Comparison of ENCODE assay signal across 8 cellular contexts in the genomic region with DNA sequence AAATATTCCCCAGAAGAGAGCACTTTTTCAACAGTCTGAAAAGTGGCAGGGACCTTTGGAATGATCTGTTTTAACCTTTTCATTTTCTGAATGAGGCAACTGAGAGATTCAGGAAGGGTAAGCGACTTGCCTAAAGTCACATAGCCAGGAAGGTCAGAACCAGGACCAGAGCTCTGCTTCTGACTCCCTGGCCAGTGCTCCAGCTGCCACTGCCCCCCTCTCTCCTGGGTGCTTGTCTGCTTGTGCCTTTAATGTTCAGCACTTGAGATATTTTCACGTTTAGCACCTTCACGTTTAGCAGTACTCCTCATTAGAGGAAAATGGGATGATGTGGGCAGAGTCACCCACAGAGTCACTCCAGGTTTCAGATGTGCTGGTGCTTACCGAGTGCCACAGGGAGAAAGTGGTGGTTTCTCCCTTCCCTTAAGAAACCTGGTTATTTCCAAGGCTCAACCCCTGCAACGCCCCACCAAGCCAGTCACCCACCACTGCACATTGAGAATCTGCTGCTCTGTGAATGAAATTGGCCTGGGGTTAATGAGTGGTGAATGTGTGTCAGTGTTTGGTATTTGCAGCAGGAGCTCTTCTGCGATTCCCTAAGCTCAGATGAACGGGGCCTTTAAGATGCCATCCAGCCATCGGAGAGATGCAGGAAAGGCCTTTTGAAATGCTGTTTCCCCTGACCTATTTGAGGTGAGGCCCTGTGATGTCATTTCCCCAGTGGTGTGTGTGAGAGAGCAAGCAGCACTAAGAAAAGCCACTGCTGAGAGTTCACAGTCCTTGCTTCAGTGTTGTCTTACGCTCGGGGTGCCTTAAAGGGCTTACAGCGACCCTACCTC.
DNase-seq lines count a peak whose midpoint lies in the region; ATAC-seq and TF ChIP-seq lines count a peak whose summit lies in the region.

No MANE protein-coding gene starts in this region.

- no peaks in the 10 kb centered on the region for H3K9me3 ChIP-seq in effector memory CD4-positive, alpha-beta T cell (ENCODE audit: control insufficient read depth, low read length)
- H3K9me3 ChIP-seq in testis, result no peaks in the 10 kb centered on the region

- H3K27ac Mint-ChIP-seq in nephron progenitor cell, result peak overlapping the region; percentile 95

- intact Hi-C loops in testis (cut with DNase I; ENCODE audit: low total_unique reads), result no loop called here

- peak overlapping the region; percentile 48 for H3K4me3 Mint-ChIP-seq in nephron progenitor cell

- ATAC-seq in GM18907 (IDR thresholded peaks at IDR 0.05; ENCODE audit: unreplicated experiment) (peak; percentile 77), HG03175 (IDR thresholded peaks at IDR 0.05; ENCODE audit: unreplicated experiment) (peak; percentile 69), GM19324 (IDR thresholded peaks at IDR 0.05; ENCODE audit: low FRiP score, unreplicated experiment) (no peak)

- peak; percentile 39 to 46 for DNase-seq in activated CD4-positive, alpha-beta T cell treated with anti-CD3 and anti-CD28 coated beads, Interleukin-2, amount 50 U/mL, for 4 hours
- DNase-seq in effector memory CD4-positive, alpha-beta T cell, result peak; percentile 64 to 70 (median 67)
- DNase-seq in nephron progenitor cell (peak; percentile 54), testis (no peak), HUDEP-2 (lab: John Stamatoyannopoulos, UW; ENCODE audit: unreplicated experiment in 76 of 76) (no peak)

- peak overlapping the region; percentile 92 for H3K27ac ChIP-seq in effector memory CD4-positive, alpha-beta T cell (ENCODE audit: insufficient read depth, low read length, poor library complexity, severe bottlenecking)
- H3K27ac ChIP-seq in testis, result peak overlapping the region; percentile 45 to 69

- 52 to 59% methylated on average over 10 to 11 of the region's 11 CpGs for WGBS in testis, 2 donors

- H3K4me1 ChIP-seq in effector memory CD4-positive, alpha-beta T cell (ENCODE audit: control insufficient read depth, insufficient read depth, low read length, poor library complexity, severe bottlenecking), result peaks cover 65% of the 10 kb centered on the region
- H3K4me1 ChIP-seq in testis, result peaks cover 39% of the 10 kb centered on the region

- TF ChIP-seq POLR2A in testis (IDR thresholded peaks at IDR 0.05), result no peak

- H3K36me3 Mint-ChIP-seq in nephron progenitor cell (ENCODE audit: low read depth), result no peaks in the 10 kb centered on the region

- H3K27me3 ChIP-seq in effector memory CD4-positive, alpha-beta T cell (replicated peaks; ENCODE audit: control insufficient read depth, insufficient read depth, low read length, poor library complexity, severe bottlenecking), result no peaks in the 10 kb centered on the region
- H3K27me3 ChIP-seq in testis, result no peaks in the 10 kb centered on the region

- no peaks in the 10 kb centered on the region for H3K9me3 Mint-ChIP-seq in nephron progenitor cell

- H3K27me3 Mint-ChIP-seq in nephron progenitor cell (ENCODE audit: low read depth, poor library complexity), result no peaks in the 10 kb centered on the region

- no peak for TF ChIP-seq CTCF in nephron progenitor cell (IDR thresholded peaks at IDR 0.05)
- no peak for TF ChIP-seq CTCF in testis (IDR thresholded peaks at IDR 0.05)

- H3K36me3 ChIP-seq in effector memory CD4-positive, alpha-beta T cell (ENCODE audit: control insufficient read depth, insufficient read depth, low read length), result peaks cover 1% of the 10 kb centered on the region
- no peaks in the 10 kb centered on the region for H3K36me3 ChIP-seq in testis (ENCODE audit: low read depth, missing control alignments)

- peaks cover 99% of the 10 kb centered on the region for H3K4me1 Mint-ChIP-seq in nephron progenitor cell

- peak overlapping the region; percentile 39 for H3K4me3 ChIP-seq in effector memory CD4-positive, alpha-beta T cell (ENCODE audit: insufficient read depth, low read depth, low read length, poor library complexity, severe bottlenecking)
- H3K4me3 ChIP-seq in testis, result no peak overlapping the region

Comparison
In these comparisons a context has a peak if more than half of its experiments do, and no peak if none do; other contexts are left out.
1. DNase-seq: peak in activated CD4-positive, alpha-beta T cell treated with anti-CD3 and anti-CD28 coated beads, Interleukin-2, amount 50 U/mL, for 4 hours (2 of 2), effector memory CD4-positive, alpha-beta T cell (3 of 3) and nephron progenitor cell (single experiment); none in testis (single experiment) and HUDEP-2 (0 of 76).